In the genomic region with DNA sequence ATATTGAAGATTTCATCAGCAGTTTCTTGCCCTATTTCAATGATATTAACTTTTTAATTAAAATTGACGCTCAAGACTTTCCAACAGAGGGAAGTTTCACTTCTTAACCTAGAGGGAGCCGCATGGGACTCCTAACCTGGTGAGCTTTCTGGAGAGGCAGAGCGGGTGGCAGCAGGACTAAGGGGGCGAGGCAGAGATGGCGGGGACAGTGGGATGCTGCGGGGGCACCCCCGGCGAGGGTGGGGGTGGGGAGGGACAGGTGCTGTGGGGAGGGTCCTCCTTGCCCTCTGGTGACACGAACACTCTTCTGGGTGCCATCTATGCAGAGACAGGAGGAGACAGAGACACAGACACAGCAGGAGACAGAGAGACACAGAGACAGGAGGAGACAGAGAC, we compare ENCODE assay signal across 19 cellular contexts.
DNase-seq lines count a peak whose midpoint lies in the region; ATAC-seq and TF ChIP-seq lines count a peak whose summit lies in the region.
"Had no signal": no experiment of that assay in that cellular context is flagged by ENCODE, and none has a peak within 500 bp of the region (broad histone marks: within the 10 kb centered on the region; RNA-seq: fewer than 3 reads in every experiment).

No MANE protein-coding gene starts in this region.

- no peak for TF ChIP-seq EP300 in suprapubic skin (IDR thresholded peaks at IDR 0.05)

- H3K9me3 ChIP-seq in suprapubic skin (no peaks in the 10 kb centered on the region), body of pancreas (no peaks in the 10 kb centered on the region)
- H3K9me3 ChIP-seq: sigmoid colon had no signal

- H3K27ac Mint-ChIP-seq in central memory CD8-positive, alpha-beta T cell (ENCODE audit: low read depth): no peak overlapping the region
- H3K27ac Mint-ChIP-seq in naive thymus-derived CD8-positive, alpha-beta T cell: no peak overlapping the region

- H3K27me3 ChIP-seq in suprapubic skin (peaks cover 86% of the 10 kb centered on the region), body of pancreas (peaks cover 0 to 7% of the 10 kb centered on the region in 2 donors)

- peaks cover 20% of the 10 kb centered on the region for H3K4me1 Mint-ChIP-seq in central memory CD8-positive, alpha-beta T cell
- peaks cover 6 to 14% (median 10%) of the 10 kb centered on the region in 4 donors for H3K4me1 Mint-ChIP-seq in naive thymus-derived CD8-positive, alpha-beta T cell

- peak overlapping the region; percentile 58 for H3K4me3 Mint-ChIP-seq in central memory CD8-positive, alpha-beta T cell
- H3K4me3 Mint-ChIP-seq in naive thymus-derived CD8-positive, alpha-beta T cell: peak overlapping the region; percentile 22 to 88 (median 65)
- H3K4me3 Mint-ChIP-seq: activated T-cell treated with anti-CD3 and anti-CD28 coated beads, Interleukin-2, amount 50 U/mL, for 4 hours had no signal

- peaks cover 1% of the 10 kb centered on the region for H3K36me3 Mint-ChIP-seq in central memory CD8-positive, alpha-beta T cell (ENCODE audit: insufficient read depth)
- peaks cover 0 to 5% (median 2%) of the 10 kb centered on the region in 3 donors for H3K36me3 Mint-ChIP-seq in naive thymus-derived CD8-positive, alpha-beta T cell

- H3K36me3 ChIP-seq in suprapubic skin (no peaks in the 10 kb centered on the region), body of pancreas (replicated peaks in 1 of 2; ENCODE audit: insufficient read depth in 1 of 2, low read depth in 2 of 2) (no peaks in the 10 kb centered on the region)
- H3K36me3 ChIP-seq: sigmoid colon had no signal

- ATAC-seq in left cardiac atrium: no peak
- ATAC-seq in Right ventricle myocardium inferior: no peak
- ATAC-seq in central memory CD8-positive, alpha-beta T cell (replicated peaks; ENCODE audit: extremely low read depth, poor library complexity, severe bottlenecking): no peak
- no peak for ATAC-seq in naive thymus-derived CD8-positive, alpha-beta T cell
- ATAC-seq in SK-N-SH treated with all-trans-retinoic acid at 6 μM for 48 hours: no peak
- ATAC-seq in body of pancreas: no peak
- ATAC-seq: activated T-cell treated with anti-CD3 and anti-CD28 coated beads, Interleukin-2, amount 50 U/mL, for 4 hours; esophagus mucosa had no signal

- 78% methylated on average over 9 of the region's 9 CpGs for WGBS in suprapubic skin
- 65 to 71% methylated on average over 9 of the region's 9 CpGs for WGBS in body of pancreas, 2 donors

- peaks cover 85% of the 10 kb centered on the region for H3K27me3 Mint-ChIP-seq in central memory CD8-positive, alpha-beta T cell
- H3K27me3 Mint-ChIP-seq in naive thymus-derived CD8-positive, alpha-beta T cell: peaks cover 19 to 61% (median 53%) of the 10 kb centered on the region in 5 donors

- intact Hi-C loops in left cardiac atrium (cut with DNase I): loop anchor here in 1 of 2 donors (10.0 kb wide), 1 partner anchor 106 kb away; a partner anchor contains a TSS
- intact Hi-C loops in Right ventricle myocardium inferior (cut with DNase I): loop anchor here (10.0 kb wide), 1 partner anchor 96 kb away; no protein-coding TSS in a partner anchor
- intact Hi-C loops in body of pancreas (cut with DNase I): loop anchor here (10.0 kb wide), 1 partner anchor 296 kb away; no protein-coding TSS in a partner anchor

- TF ChIP-seq CTCF in suprapubic skin (IDR thresholded peaks at IDR 0.05): no peak
- no peak for TF ChIP-seq CTCF in body of pancreas (IDR thresholded peaks at IDR 0.05)

- peaks cover 9% of the 10 kb centered on the region for H3K4me1 ChIP-seq in suprapubic skin
- H3K4me1 ChIP-seq in body of pancreas: no peaks in the 10 kb centered on the region

- H3K4me3 ChIP-seq in suprapubic skin (no peak overlapping the region), body of pancreas (no peak overlapping the region)
- H3K4me3 ChIP-seq: sigmoid colon had no signal

- POLR2A ChIA-PET in naive thymus-derived CD8-positive, alpha-beta T cell (lab: Charles Lee): no interaction called here

- no peaks in the 10 kb centered on the region for H3K9me3 Mint-ChIP-seq in central memory CD8-positive, alpha-beta T cell
- peaks cover 0 to 2% (median 0%) of the 10 kb centered on the region in 9 donors for H3K9me3 Mint-ChIP-seq in naive thymus-derived CD8-positive, alpha-beta T cell
- H3K9me3 Mint-ChIP-seq: activated T-cell treated with anti-CD3 and anti-CD28 coated beads, Interleukin-2, amount 50 U/mL, for 4 hours had no signal

- no peak for TF ChIP-seq POLR2A in suprapubic skin (IDR thresholded peaks at IDR 0.05)
- TF ChIP-seq POLR2A in body of pancreas (IDR thresholded peaks at IDR 0.05): no peak

- DNase-seq in left cardiac atrium (peak; percentile 2), Right ventricle myocardium inferior (ENCODE audit: missing footprints) (no peak), suprapubic skin (ENCODE audit: low spot score in 2 of 2) (peak; percentile 28 to 45), NCI-H524 treated with DMSO at 0.1 percent for 48 hours (lab: John Stamatoyannopoulos, UW) (no peak), body of pancreas (no peak)
- no peak for DNase-seq in central memory CD8-positive, alpha-beta T cell (ENCODE audit: low spot score in 2 of 2)
- no peak for DNase-seq in naive thymus-derived CD8-positive, alpha-beta T cell
- DNase-seq: activated CD4-positive, CD25-positive, alpha-beta regulatory T cell treated with anti-CD3 and anti-CD28 coated beads, Interleukin-2, amount 50 U/mL, for 72 hours; activated T-cell treated with anti-CD3 and anti-CD28 coated beads, Interleukin-2, amount 50 U/mL, for 4 hours; islet precursor cell; mammary epithelial cell; NCI-H1417 treated with DMSO at 0.1 percent for 48 hours; NCI-H526; RPMI8226; stimulated activated CD8-positive, alpha-beta memory T cell treated with anti-CD3 and anti-CD28 coated beads, Interleukin-4, amount 100 ng/mL, for 48 hours; T1000 had no signal

- H3K27ac ChIP-seq in suprapubic skin (no peak overlapping the region), body of pancreas (no peak overlapping the region)
- H3K27ac ChIP-seq: sigmoid colon had no signal

TF ChIP-seq in SK-N-SH treated with all-trans-retinoic acid at 6 μM for 48 hours, 23 proteins besides CTCF, POLR2A, EP300 and RAD21:
- no peak for TF ChIP-seq TOX (CRISPR knock-in tag; IDR thresholded peaks at IDR 0.05; ENCODE audit: borderline replicate concordance)
- no peak for TF ChIP-seq ZNF70 (CRISPR knock-in tag; IDR thresholded peaks at IDR 0.05)
- TF ChIP-seq, protein P1, sequence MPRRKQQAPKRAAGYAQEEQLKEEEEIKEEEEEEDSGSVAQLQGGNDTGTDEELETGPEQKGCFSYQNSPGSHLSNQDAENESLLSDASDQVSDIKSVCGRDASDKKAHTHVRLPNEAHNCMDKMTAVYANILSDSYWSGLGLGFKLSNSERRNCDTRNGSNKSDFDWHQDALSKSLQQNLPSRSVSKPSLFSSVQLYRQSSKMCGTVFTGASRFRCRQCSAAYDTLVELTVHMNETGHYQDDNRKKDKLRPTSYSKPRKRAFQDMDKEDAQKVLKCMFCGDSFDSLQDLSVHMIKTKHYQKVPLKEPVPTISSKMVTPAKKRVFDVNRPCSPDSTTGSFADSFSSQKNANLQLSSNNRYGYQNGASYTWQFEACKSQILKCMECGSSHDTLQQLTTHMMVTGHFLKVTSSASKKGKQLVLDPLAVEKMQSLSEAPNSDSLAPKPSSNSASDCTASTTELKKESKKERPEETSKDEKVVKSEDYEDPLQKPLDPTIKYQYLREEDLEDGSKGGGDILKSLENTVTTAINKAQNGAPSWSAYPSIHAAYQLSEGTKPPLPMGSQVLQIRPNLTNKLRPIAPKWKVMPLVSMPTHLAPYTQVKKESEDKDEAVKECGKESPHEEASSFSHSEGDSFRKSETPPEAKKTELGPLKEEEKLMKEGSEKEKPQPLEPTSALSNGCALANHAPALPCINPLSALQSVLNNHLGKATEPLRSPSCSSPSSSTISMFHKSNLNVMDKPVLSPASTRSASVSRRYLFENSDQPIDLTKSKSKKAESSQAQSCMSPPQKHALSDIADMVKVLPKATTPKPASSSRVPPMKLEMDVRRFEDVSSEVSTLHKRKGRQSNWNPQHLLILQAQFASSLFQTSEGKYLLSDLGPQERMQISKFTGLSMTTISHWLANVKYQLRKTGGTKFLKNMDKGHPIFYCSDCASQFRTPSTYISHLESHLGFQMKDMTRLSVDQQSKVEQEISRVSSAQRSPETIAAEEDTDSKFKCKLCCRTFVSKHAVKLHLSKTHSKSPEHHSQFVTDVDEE (CRISPR knock-in tag; IDR thresholded peaks at IDR 0.05): no peak
- TF ChIP-seq OSR1 (CRISPR knock-in tag; IDR thresholded peaks at IDR 0.05): no peak

Comparison
In these comparisons a context has a peak if more than half of its experiments do, and no peak if none do; other contexts are left out.
1. DNase-seq: peak in left cardiac atrium (single experiment) and suprapubic skin (2 of 2); none in Right ventricle myocardium inferior (single experiment), central memory CD8-positive, alpha-beta T cell (0 of 2), naive thymus-derived CD8-positive, alpha-beta T cell (0 of 10), NCI-H524 treated with DMSO at 0.1 percent for 48 hours (single experiment) and body of pancreas (0 of 4).